ENCODE assay signal across 7 cellular contexts in the genomic region with DNA sequence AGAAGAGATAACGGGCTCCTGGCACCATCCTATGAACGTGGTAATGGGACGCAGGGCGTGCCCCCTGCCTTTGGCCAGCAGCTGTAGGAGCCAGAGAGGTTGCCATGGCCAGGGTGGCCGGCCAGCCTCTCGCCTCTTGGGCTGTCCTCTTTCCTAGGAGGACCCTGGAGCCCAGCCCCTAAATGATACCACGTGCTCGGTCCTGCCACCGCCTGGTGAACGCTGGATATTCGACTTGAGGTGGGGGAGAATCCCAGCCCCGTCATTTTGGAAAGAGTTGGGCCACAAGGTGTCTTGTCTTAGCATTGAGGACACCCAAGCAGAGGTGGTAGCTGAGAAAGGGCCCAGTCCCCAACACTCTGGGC. TPM values are rescaled to one million over a fixed set of nuclear protein-coding genes. Genes with fewer than 3 reads are reported as not detected.
DNase-seq lines count a peak whose midpoint lies in the region; ATAC-seq, FAIRE-seq and TF ChIP-seq lines count a peak whose summit lies in the region.

No MANE protein-coding gene starts in this region.

- intact Hi-C loops in naive thymus-derived CD4-positive, alpha-beta T cell (cut with micrococcal nuclease) = loop anchor here in 1 of 2 donors (2.0 kb wide), 1 partner anchor 75 kb away; no protein-coding TSS in a partner anchor

- no peak overlapping the region for H2AK5ac ChIP-seq in H1 (ENCODE audit: low read depth, low read length)

- no peaks in the 10 kb centered on the region for H3K9me3 Mint-ChIP-seq in naive thymus-derived CD4-positive, alpha-beta T cell

- no peak overlapping the region for H2BK20ac ChIP-seq in H1 (ENCODE audit: low read length)

- peaks cover 16% of the 10 kb centered on the region for H3K23me2 ChIP-seq in H1 (ENCODE audit: low read depth, low read length)

- peaks cover 9 to 27% (median 18%) of the 10 kb centered on the region in 7 donors for H3K4me1 Mint-ChIP-seq in naive thymus-derived CD4-positive, alpha-beta T cell

- no peak overlapping the region for H4K8ac ChIP-seq in H1 (ENCODE audit: extremely low read depth, insufficient read depth, low read length)

- CTCF ChIA-PET in H1 (lab: Charles Lee; ENCODE audit: partially characterized antibody) = interaction anchor here (0.6 to 4.2 kb wide), 27 partner anchors 9 to 405 kb away, joined by 3 to 19 read pairs (median 3); no protein-coding TSS in a partner anchor
- CTCF ChIA-PET in naive thymus-derived CD4-positive, alpha-beta T cell (lab: Charles Lee) = no interaction called here

- TF ChIP-seq EP300 in H1 (IDR thresholded peaks at IDR 0.05; ENCODE audit: borderline replicate concordance in 1 of 2, low read depth in 2 of 2, low read length in 2 of 2) = no peak

- H4K5ac ChIP-seq in H1 (ENCODE audit: insufficient read length, low read depth, low read length) = no peak overlapping the region

- peaks cover 0 to 4% (median 0%) of the 10 kb centered on the region in 5 donors for H3K36me3 Mint-ChIP-seq in naive thymus-derived CD4-positive, alpha-beta T cell

- H3K14ac ChIP-seq in H1 (ENCODE audit: insufficient read length) = no peak overlapping the region

- H3K79me2 ChIP-seq in H1 (ENCODE audit: control insufficient read depth in 1 of 2, insufficient read depth in 2 of 2, low read length in 2 of 2) = no peaks in the 10 kb centered on the region

- ATAC-seq in GM18502 (IDR thresholded peaks at IDR 0.05; ENCODE audit: poor library complexity, unreplicated experiment) (peak; percentile 14), HG02759 (IDR thresholded peaks at IDR 0.05; ENCODE audit: unreplicated experiment) (peak; percentile 13)
- ATAC-seq in naive thymus-derived CD4-positive, alpha-beta T cell = no peak

- POLR2A ChIA-PET in H1 (lab: Charles Lee; ENCODE audit: partially characterized antibody) = interaction anchor here (0.9 to 1.2 kb wide), 3 partner anchors 9 to 69 kb away, joined by 3 to 4 read pairs (median 3); no protein-coding TSS in a partner anchor
- POLR2A ChIA-PET in naive thymus-derived CD4-positive, alpha-beta T cell (lab: Charles Lee) = no interaction called here

- H3K23ac ChIP-seq in H1 (ENCODE audit: insufficient read length) = no peak overlapping the region

- H2BK120ac ChIP-seq in H1 (replicated peaks; ENCODE audit: low read depth, low read length) = no peak overlapping the region

- TF ChIP-seq CTCF in H1 (IDR thresholded peaks at IDR 0.05; ENCODE audit: control extremely low read depth in 1 of 3, insufficient read depth in 1 of 3, low read depth in 1 of 3, low read length in 3 of 3) = peak; percentile 12 to 42 (median 26)

- FAIRE-seq in H1 (lab: Jason Lieb, UNC) = no peak

- no peak overlapping the region for H4K91ac ChIP-seq in H1 (replicated peaks; ENCODE audit: insufficient read length, low read length)

- H3K4me1 ChIP-seq in H1 (replicated peaks in 1 of 4; ENCODE audit: control insufficient read depth in 3 of 4, insufficient read depth in 4 of 4, low read length in 3 of 4) = peaks cover 0 to 11% (median 2%) of the 10 kb centered on the region in 4 experiments; a peak in 4 of 7 replicates
- peaks cover 3 to 6% of the 10 kb centered on the region in 2 donors for H3K4me1 ChIP-seq in naive thymus-derived CD4-positive, alpha-beta T cell (ENCODE audit: control insufficient read depth in 2 of 2, insufficient read depth in 2 of 2, low read length in 2 of 2)

- no peak for TF ChIP-seq POLR2A in H1 (IDR thresholded peaks at IDR 0.05; ENCODE audit: control extremely low read depth in 1 of 2, low read depth in 2 of 2, low read length in 2 of 2)

- H3K9ac ChIP-seq in SK-N-MC (ENCODE audit: insufficient read length) (no peak overlapping the region), H1 (replicated peaks in 1 of 4; ENCODE audit: extremely low read depth in 1 of 4, low read depth in 3 of 4, low read length in 3 of 4) (no peak overlapping the region)

- H3K56ac ChIP-seq in H1 (replicated peaks; ENCODE audit: insufficient read length, low read depth, low read length) = no peak overlapping the region

- 3% methylated on average over 10 of the region's 12 CpGs; no CpG with 5 or more reads in 1 of the 2 experiments for WGBS in H1 (ENCODE audit: extremely low coverage in 1 of 2, insufficient coverage in 1 of 2, insufficient read length in 1 of 2, insufficient replicate concordance in 2 of 2, low coverage in 1 of 2, low lambda C conversion rate in 2 of 2, missing lambda C conversion rate in 1 of 2), 2 experiments

- peak in 1 of 2 experiments; percentile 24; a peak in 1 of 4 replicates for TF ChIP-seq RAD21 in H1 (IDR thresholded peaks at IDR 0.05 in 1 of 2, conservative IDR thresholded peaks at IDR 0.05 in 1 of 2; ENCODE audit: low read depth in 2 of 2, low read length in 2 of 2)

- peaks cover 0 to 6% of the 10 kb centered on the region in 2 experiments for H4K20me1 ChIP-seq in H1 (replicated peaks in 1 of 2; ENCODE audit: control insufficient read depth in 1 of 2, insufficient read depth in 2 of 2, low read length in 2 of 2)

- no peak overlapping the region for H3K27ac Mint-ChIP-seq in naive thymus-derived CD4-positive, alpha-beta T cell

- DNase-seq in SK-N-MC (ENCODE audit: low read depth, low spot score) (no peak), H1 (ENCODE audit: low read depth in 1 of 2, low spot score in 2 of 2) (peak in 1 of 2 experiments; percentile 27), dedifferentiated amniotic fluid mesenchymal stem cell (ENCODE audit: extremely low spot score) (no peak), NCI-H1436 (lab: John Stamatoyannopoulos, UW) (no peak)
- no peak for DNase-seq in naive thymus-derived CD4-positive, alpha-beta T cell

- H3K79me1 ChIP-seq in H1 (ENCODE audit: low read depth, low read length) = no peaks in the 10 kb centered on the region

- H2AFZ ChIP-seq in H1 (ENCODE audit: low read length) = peak overlapping the region; percentile 90

- H3K4ac ChIP-seq in H1 (replicated peaks; ENCODE audit: insufficient read length, low read depth, low read length) = no peak overlapping the region

- H3K27ac ChIP-seq in SK-N-MC = no peak overlapping the region
- no peak overlapping the region for H3K27ac ChIP-seq in H1 (ENCODE audit: low read depth, low read length)
- H3K27ac ChIP-seq in naive thymus-derived CD4-positive, alpha-beta T cell (ENCODE audit: low read depth, low read length) = no peak overlapping the region

- H3K9me3 ChIP-seq in SK-N-MC (ENCODE audit: low read depth, low read length) (no peaks in the 10 kb centered on the region), H1 (ENCODE audit: insufficient read depth in 2 of 2, low read depth in 1 of 2, low read length in 1 of 2) (no peaks in the 10 kb centered on the region)
- H3K9me3 ChIP-seq in naive thymus-derived CD4-positive, alpha-beta T cell (ENCODE audit: control insufficient read depth in 2 of 3, low read length in 3 of 3) = no peaks in the 10 kb centered on the region

- no peak overlapping the region for H2BK5ac ChIP-seq in H1 (ENCODE audit: low read depth, low read length)

- peak overlapping the region; percentile 66 to 85 (median 80) for H3K4me3 Mint-ChIP-seq in naive thymus-derived CD4-positive, alpha-beta T cell

- H3K18ac ChIP-seq in H1 (ENCODE audit: extremely low read depth, low read length) = no peak overlapping the region

- peak overlapping the region; percentile 69 for H3K4me3 ChIP-seq in SK-N-MC
- H3K4me3 ChIP-seq in H1 (ENCODE audit: extremely low read depth in 1 of 4, insufficient read depth in 2 of 4, low read depth in 3 of 4, low read length in 4 of 4) = peak overlapping the region; percentile 33 to 67 (median 50)
- peak overlapping the region; percentile 55 for H3K4me3 ChIP-seq in naive thymus-derived CD4-positive, alpha-beta T cell (ENCODE audit: low read length)

- H3K4me2 ChIP-seq in H1 (ENCODE audit: insufficient read depth in 1 of 2, low read depth in 2 of 2, low read length in 2 of 2) = peak overlapping the region; percentile 79 to 98

- no peak overlapping the region for H2BK15ac ChIP-seq in H1 (ENCODE audit: low read length)

- no peak overlapping the region for H2BK12ac ChIP-seq in H1 (ENCODE audit: low read depth, low read length)

- H3K27me3 Mint-ChIP-seq in naive thymus-derived CD4-positive, alpha-beta T cell = peaks cover 64 to 71% (median 67%) of the 10 kb centered on the region in 5 donors

- peaks cover 33 to 72% (median 58%) of the 10 kb centered on the region in 4 experiments for H3K27me3 ChIP-seq in H1 (replicated peaks in 1 of 4; ENCODE audit: control insufficient read depth in 3 of 4, extremely low read depth in 1 of 4, insufficient read depth in 3 of 4, low read length in 3 of 4)
- H3K27me3 ChIP-seq in naive thymus-derived CD4-positive, alpha-beta T cell (ENCODE audit: control insufficient read depth in 2 of 2, insufficient read depth in 2 of 2, low read length in 2 of 2) = peaks cover 0 to 24% of the 10 kb centered on the region in 2 donors

- no peaks in the 10 kb centered on the region for H3K36me3 ChIP-seq in SK-N-MC (ENCODE audit: insufficient read depth, low read length)
- no peaks in the 10 kb centered on the region for H3K36me3 ChIP-seq in H1 (ENCODE audit: control insufficient read depth in 2 of 4, insufficient read depth in 4 of 4, low read length in 3 of 4)
- H3K36me3 ChIP-seq in naive thymus-derived CD4-positive, alpha-beta T cell (ENCODE audit: control insufficient read depth in 2 of 3, insufficient read depth in 3 of 3, low read length in 3 of 3) = no peaks in the 10 kb centered on the region

TF ChIP-seq in H1, 55 proteins besides CTCF, POLR2A, EP300 and RAD21 (continues in another document):
- TF ChIP-seq RBBP5 (IDR thresholded peaks at IDR 0.05; ENCODE audit: borderline replicate concordance, low read depth, low read length) (0 out of 2 replicates have a peak, but pooled peaks have one; percentile 10), KDM1A (IDR thresholded peaks at IDR 0.05; ENCODE audit: borderline replicate concordance, low read length) (peak; percentile 66; the same call in 1 of the 2 replicates), YY1 (IDR thresholded peaks at IDR 0.05; ENCODE audit: low read depth, low read length) (peak; percentile 9; the same call in 1 of the 2 replicates), RFX5 (IDR thresholded peaks at IDR 0.05; ENCODE audit: borderline replicate concordance, low read depth, low read length) (no peak), TAF1 (IDR thresholded peaks at IDR 0.05; ENCODE audit: low read depth, low read length) (no peak), CTBP2 (IDR thresholded peaks at IDR 0.05; ENCODE audit: borderline replicate concordance, insufficient read depth, insufficient read length, low read length) (no peak)

RNA-seq across cellular contexts. Expression of a gene that starts 0.4 kb away (rescaled TPM):
- total RNA-seq in H1 (2021; fragmentation: NEBNext Ultra II Directional; extraction: Animal tissue kit (Norgen Biotek cat#: 25700)) = 0.21 and 0.54 TPM in 2 replicates
- 0.27 and 0.49 TPM in 2 replicates for polyA plus RNA-seq in H1 (2011; rRNA removed)
- 0.52 TPM for polyA plus RNA-seq in H1 (2011; cell fraction: cytosol; rRNA removed)
- polyA plus RNA-seq in H1 (2011; cell fraction: nucleus; rRNA removed) = 0.37 TPM
- 0.21 to 0.51 TPM (median 0.43 TPM) in 4 replicates for polyA plus RNA-seq in H1 (2012, experiment 1 of 2)
- 0.41 TPM for polyA plus RNA-seq in H1 (2012, experiment 2 of 2)
- polyA plus RNA-seq in H1 (2013, experiment 1 of 2) = 0.16 TPM
- polyA plus RNA-seq in H1 (2013, experiment 2 of 2) = 0.15 TPM
- polyA minus RNA-seq in H1 (2011; rRNA and poly(A)+ RNA removed) = 0.41 and 0.46 TPM in 2 replicates
- polyA minus RNA-seq in H1 (2011; cell fraction: cytosol; rRNA and poly(A)+ RNA removed) = not detected
- 0.60 TPM for polyA minus RNA-seq in H1 (2011; cell fraction: nucleus; rRNA and poly(A)+ RNA removed)
- total RNA-seq in naive thymus-derived CD4-positive, alpha-beta T cell = under 1 TPM in 3 of 5 experiments, not detected in 2; 0.11 to 0.22 (median 0.13) TPM
- under 1 TPM in 1 of 2 donors, not detected in 1; 0.05 TPM for polyA plus RNA-seq in naive thymus-derived CD4-positive, alpha-beta T cell
